1 cellular context compared by ENCODE assay signal in genomic region chr19:49513746-49514118, GRCh38.
TF ChIP-seq lines count a peak whose summit lies in the region.

No MANE protein-coding gene starts in this region.

TF ChIP-seq in HCT116, 20 proteins besides CTCF, POLR2A, EP300 and RAD21 (continued from another document):
- no peak for TF ChIP-seq REST (IDR thresholded peaks at IDR 0.05; ENCODE audit: low read depth)
- TF ChIP-seq ZBTB33 (IDR thresholded peaks at IDR 0.05; ENCODE audit: extremely low read depth, insufficient replicate concordance, low read length) = no peak
- no peak for TF ChIP-seq EZH2phosphoT487 (IDR thresholded peaks at IDR 0.05; ENCODE audit: borderline replicate concordance)
- no peak for TF ChIP-seq TCF7L2 (IDR thresholded peaks at IDR 0.05; ENCODE audit: borderline replicate concordance, extremely low read depth, insufficient read depth, insufficient read length)
